Comparison of ENCODE assay signal across 1 cellular context in genomic region chr3:125434582-125435011, GRCh38.
TF ChIP-seq lines count a peak whose summit lies in the region.

No MANE protein-coding gene starts in this region.

TF ChIP-seq in GM23338, 12 proteins besides CTCF, POLR2A, EP300 and RAD21:
- TF ChIP-seq ZNF331 (CRISPR knock-in tag; IDR thresholded peaks at IDR 0.05; ENCODE audit: low read depth) (no peak), EZH2phosphoT487 (IDR thresholded peaks at IDR 0.05; ENCODE audit: unreplicated experiment) (no peak), REST (IDR thresholded peaks at IDR 0.05; ENCODE audit: unreplicated experiment) (no peak), ZNF462 (CRISPR knock-in tag; IDR thresholded peaks at IDR 0.05) (no peak), EZH2 (IDR thresholded peaks at IDR 0.05; ENCODE audit: low read depth, unreplicated experiment) (no peak), NANOG (IDR thresholded peaks at IDR 0.05; ENCODE audit: borderline replicate concordance) (no peak), POLR2AphosphoS5 (IDR thresholded peaks at IDR 0.05; ENCODE audit: low read depth) (no peak), ETS1 (IDR thresholded peaks at IDR 0.05) (no peak), ZNF114 (CRISPR knock-in tag; IDR thresholded peaks at IDR 0.05) (no peak), CREB1 (CRISPR knock-in tag; IDR thresholded peaks at IDR 0.05; ENCODE audit: low read depth) (no peak), JUNB (IDR thresholded peaks at IDR 0.05; ENCODE audit: unreplicated experiment) (no peak), STAT1 (IDR thresholded peaks at IDR 0.05; ENCODE audit: unreplicated experiment) (no peak)
TF ChIP-seq in GM23338: peak in this region for 0.
